ENCODE assay signal across 21 cellular contexts in genomic region chr9:16575878-16576245, GRCh38.
DNase-seq lines count a peak whose midpoint lies in the region; ATAC-seq and TF ChIP-seq lines count a peak whose summit lies in the region.
"Had no signal": no experiment of that assay in that cellular context is flagged by ENCODE, and none has a peak within 500 bp of the region (broad histone marks: within the 10 kb centered on the region; RNA-seq: fewer than 3 reads in every experiment).

No MANE protein-coding gene starts in this region.

- H2AFZ ChIP-seq in Loucy (ENCODE audit: low read length): peak overlapping the region; percentile 39; the same call in 1 of the 2 replicates

- H4K20me1 ChIP-seq in Loucy (ENCODE audit: insufficient read depth, low read length, poor library complexity, severe bottlenecking): no peaks in the 10 kb centered on the region

- no peaks in the 10 kb centered on the region for H3K36me3 Mint-ChIP-seq in activated T-cell treated with anti-CD3 and anti-CD28 coated beads, Interleukin-2, amount 50 U/mL, for 4 hours (ENCODE audit: insufficient read depth)

- no peak overlapping the region for H3K9ac ChIP-seq in Loucy (ENCODE audit: low read depth, low read length, poor library complexity, severe bottlenecking)

- no peak for TF ChIP-seq POLR2A in stomach (IDR thresholded peaks at IDR 0.05)

- no peaks in the 10 kb centered on the region for H3K4me1 Mint-ChIP-seq in activated T-cell treated with anti-CD3 and anti-CD28 coated beads, Interleukin-2, amount 50 U/mL, for 4 hours (ENCODE audit: low read depth)
- H3K4me1 Mint-ChIP-seq: activated CD4-positive, alpha-beta T cell treated with anti-CD3 and anti-CD28 coated beads, Interleukin-2, amount 10 ng/mL, durations not matched to agents 7 days and 5 days; central memory CD8-positive, alpha-beta T cell had no signal

- no peaks in the 10 kb centered on the region for H3K36me3 ChIP-seq in Loucy (ENCODE audit: insufficient read depth, low read length)
- no peaks in the 10 kb centered on the region for H3K36me3 ChIP-seq in muscle layer of duodenum (ENCODE audit: control insufficient read depth in 1 of 2, insufficient read depth in 2 of 2, low read length in 2 of 2)
- no peaks in the 10 kb centered on the region for H3K36me3 ChIP-seq in stomach
- H3K36me3 ChIP-seq: Peyer's patch, suprapubic skin had no signal

- peak overlapping the region; percentile 27 for H3K27ac ChIP-seq in muscle layer of duodenum (ENCODE audit: low read length)
- H3K27ac ChIP-seq in stomach: peak overlapping the region in 3 of 5 donors; percentile 1 to 32 (median 22)
- H3K27ac ChIP-seq: HL-60, suprapubic skin had no signal

- no peak for ATAC-seq in HG02973 (IDR thresholded peaks at IDR 0.05; ENCODE audit: unreplicated experiment)
- ATAC-seq in activated T-cell treated with anti-CD3 and anti-CD28 coated beads, Interleukin-2, amount 50 U/mL, for 4 hours: no peak
- ATAC-seq: left ventricle myocardium superior had no signal

- no peaks in the 10 kb centered on the region for H3K79me2 ChIP-seq in Loucy (ENCODE audit: insufficient read depth, low read length)

- H3K4me2 ChIP-seq in Loucy (ENCODE audit: low read depth, low read length, poor library complexity, severe bottlenecking): no peak overlapping the region
- H3K4me2 ChIP-seq: smooth muscle cell had no signal

- no peaks in the 10 kb centered on the region for H3K27me3 Mint-ChIP-seq in activated T-cell treated with anti-CD3 and anti-CD28 coated beads, Interleukin-2, amount 50 U/mL, for 4 hours (ENCODE audit: low read depth)
- H3K27me3 Mint-ChIP-seq: activated CD4-positive, alpha-beta T cell treated with anti-CD3 and anti-CD28 coated beads, Interleukin-2, amount 10 ng/mL, durations not matched to agents 7 days and 5 days; central memory CD8-positive, alpha-beta T cell had no signal

- 60 to 78% (median 70%) methylated on average over 6 of the region's 6 CpGs for WGBS in stomach, 5 donors

- no peaks in the 10 kb centered on the region for H3F3A ChIP-seq in Loucy (ENCODE audit: low read depth)

- H3K27me3 ChIP-seq in Loucy (ENCODE audit: insufficient read depth, low read length, poor library complexity, severe bottlenecking) (no peaks in the 10 kb centered on the region), muscle layer of duodenum (ENCODE audit: low read depth, low read length) (no peaks in the 10 kb centered on the region), stomach (no peaks in the 10 kb centered on the region)
- H3K27me3 ChIP-seq: Peyer's patch, suprapubic skin had no signal

- no peaks in the 10 kb centered on the region for H3K9me2 ChIP-seq in Loucy (replicated peaks; ENCODE audit: low read depth, low read length)

- TF ChIP-seq EP300 in stomach (IDR thresholded peaks at IDR 0.05): no peak

- H3K4me1 ChIP-seq in Loucy (ENCODE audit: insufficient read depth, low read length, poor library complexity, severe bottlenecking) (peaks cover 6% of the 10 kb centered on the region), muscle layer of duodenum (ENCODE audit: control insufficient read depth in 1 of 2, insufficient read depth in 2 of 2, low read length in 2 of 2) (peaks cover 0 to 14% of the 10 kb centered on the region in 2 donors), stomach (peaks cover 0 to 33% (median 14%) of the 10 kb centered on the region in 4 donors)
- H3K4me1 ChIP-seq: suprapubic skin had no signal

- intact Hi-C loops in stomach (cut with DNase I; ENCODE audit: low total_unique reads): no loop called here

- no peak overlapping the region for H3K4me3 Mint-ChIP-seq in activated T-cell treated with anti-CD3 and anti-CD28 coated beads, Interleukin-2, amount 50 U/mL, for 4 hours
- H3K4me3 Mint-ChIP-seq: activated CD4-positive, alpha-beta T cell treated with anti-CD3 and anti-CD28 coated beads, Interleukin-2, amount 10 ng/mL, durations not matched to agents 7 days and 5 days; central memory CD8-positive, alpha-beta T cell; HFFc6 had no signal

- peak; percentile 26 for DNase-seq in amniotic epithelial cell (ENCODE audit: low read depth)
- DNase-seq in stomach: no peak
- no peak for DNase-seq in activated naive CD4-positive, alpha-beta T cell (lab: John Stamatoyannopoulos, UW)
- DNase-seq in stimulated activated CD4-positive, alpha-beta T cell treated with anti-CD3 and anti-CD28 coated beads, Interleukin-2, amount 100 ng/mL, for 24 hours: no peak
- no peak for DNase-seq in activated T-cell treated with anti-CD3 and anti-CD28 coated beads, Interleukin-2, amount 50 U/mL, for 4 hours
- DNase-seq: activated CD4-positive, alpha-beta T cell treated with anti-CD3 and anti-CD28 coated beads, Interleukin-2, amount 10 ng/mL, durations not matched to agents 7 days and 5 days; activated effector memory CD4-positive, alpha-beta T cell treated with Interleukin-2 at 50 U/mL for 16 hours; anterior cingulate cortex; effector CD4-positive, alpha-beta T cell; HFFc6; left ventricle myocardium superior; Peyer's patch; posterior cingulate gyrus; T1000 had no signal

- no peaks in the 10 kb centered on the region for H3K9me3 Mint-ChIP-seq in activated T-cell treated with anti-CD3 and anti-CD28 coated beads, Interleukin-2, amount 50 U/mL, for 4 hours
- H3K9me3 Mint-ChIP-seq: activated CD4-positive, alpha-beta T cell treated with anti-CD3 and anti-CD28 coated beads, Interleukin-2, amount 10 ng/mL, durations not matched to agents 7 days and 5 days; central memory CD8-positive, alpha-beta T cell; HFFc6 had no signal

- no peak overlapping the region for H3K4me3 ChIP-seq in Loucy (ENCODE audit: low read length, poor library complexity, severe bottlenecking)
- no peak overlapping the region for H3K4me3 ChIP-seq in muscle layer of duodenum (ENCODE audit: low read depth in 1 of 2, low read length in 2 of 2)
- H3K4me3 ChIP-seq in stomach: no peak overlapping the region
- H3K4me3 ChIP-seq: Peyer's patch, smooth muscle cell, suprapubic skin had no signal

- H3K9me3 ChIP-seq in Loucy (ENCODE audit: insufficient read depth, low read depth, low read length) (no peaks in the 10 kb centered on the region), muscle layer of duodenum (ENCODE audit: control insufficient read depth in 1 of 2, low read length in 2 of 2) (no peaks in the 10 kb centered on the region), stomach (no peaks in the 10 kb centered on the region)
- H3K9me3 ChIP-seq: Peyer's patch, suprapubic skin had no signal

- TF ChIP-seq CTCF in Loucy (conservative IDR thresholded peaks at IDR 0.05; ENCODE audit: low read length) (no peak), stomach (IDR thresholded peaks at IDR 0.05) (no peak)
